11 cellular contexts compared by ENCODE assay signal in genomic region chr12:68497112-68497511, GRCh38.
DNase-seq lines count a peak whose midpoint lies in the region; ATAC-seq and TF ChIP-seq lines count a peak whose summit lies in the region.
"Had no signal": no experiment of that assay in that cellular context is flagged by ENCODE, and none has a peak within 500 bp of the region (broad histone marks: within the 10 kb centered on the region; RNA-seq: fewer than 3 reads in every experiment).

No MANE protein-coding gene starts in this region.

- no peaks in the 10 kb centered on the region for H3K27me3 ChIP-seq in Panc1 (ENCODE audit: control insufficient read depth, insufficient read depth, low read length)

- no peaks in the 10 kb centered on the region for H3K9me3 Mint-ChIP-seq in mesothelial cell of epicardium

- H3K4me3 Mint-ChIP-seq in mesothelial cell of epicardium = no peak overlapping the region

- POLR2A ChIA-PET in Panc1 (lab: Charles Lee) = no interaction called here

- in situ Hi-C loops in GM13977 (cut with MboI; ENCODE audit: low pct_unique_long_range_greater_than_20kb, low sequenced_read_pairs, unreplicated experiment) (no loop called here), Panc1 (cut with HindIII; ENCODE audit: low pct_unique_long_range_greater_than_20kb, low sequenced_read_pairs) (no loop called here)

- DNase-seq in GM13977 (ENCODE audit: low spot score) (peak; percentile 23), Panc1 (ENCODE audit: low read depth, low spot score) (no peak), mesothelial cell of epicardium (ENCODE audit: low spot score in 2 of 2, unreplicated experiment in 2 of 2) (no peak), inferior parietal cortex (ENCODE audit: extremely low spot score) (no peak)
- DNase-seq in stimulated activated CD4-positive, alpha-beta T cell treated with anti-CD3 and anti-CD28 coated beads, Interleukin-12 subunit alpha, Interleukin-12 subunit beta, amount 100 ng/mL, for 4 hours = no peak
- DNase-seq in activated effector memory CD4-positive, alpha-beta T cell treated with Interleukin-2 at 50 U/mL for 16 hours = no peak
- DNase-seq: activated CD4-positive, alpha-beta T cell treated with anti-CD3 and anti-CD28 coated beads for 1 hour; aorta had no signal

- H3K4me3 ChIP-seq in Panc1 (ENCODE audit: low read depth in 2 of 2, low read length in 2 of 2) = no peak overlapping the region

- H3K36me3 ChIP-seq in Panc1 (ENCODE audit: control insufficient read depth, insufficient read depth, low read length) = no peaks in the 10 kb centered on the region

- no peak for TF ChIP-seq CTCF in GM13977 (IDR thresholded peaks at IDR 0.05; ENCODE audit: extremely low read depth, insufficient read depth, missing control alignments)
- TF ChIP-seq CTCF in Panc1 (IDR thresholded peaks at IDR 0.05) = no peak
- TF ChIP-seq CTCF in mesothelial cell of epicardium (IDR thresholded peaks at IDR 0.05; ENCODE audit: unreplicated experiment) = no peak

- H3K27ac Mint-ChIP-seq in mesothelial cell of epicardium = peak overlapping the region; percentile 80

- no TSS peak for BruUV-seq in Panc1 (replicated peaks; lab: Mats Ljungman, UMichigan)

- H3K36me3 Mint-ChIP-seq in mesothelial cell of epicardium = no peaks in the 10 kb centered on the region

- intact Hi-C loops in Panc1 (cut with micrococcal nuclease; ENCODE audit: unreplicated experiment) = no loop called here

- 0 out of 2 replicates have a peak, but pooled peaks cover 6% of the 10 kb centered on the region for H3K4me1 ChIP-seq in Panc1 (ENCODE audit: control insufficient read depth, insufficient read depth, low read length)

- peak; percentile 60 for ATAC-seq in GM21367 (IDR thresholded peaks at IDR 0.05; ENCODE audit: unreplicated experiment)
- no peak for ATAC-seq in Panc1
- ATAC-seq in HG03469 (IDR thresholded peaks at IDR 0.05; ENCODE audit: unreplicated experiment) = no peak

- H3K9me3 ChIP-seq in Panc1 (ENCODE audit: control insufficient read depth, insufficient read depth, low read depth, low read length) = no peaks in the 10 kb centered on the region

- CTCF ChIA-PET in Panc1 (lab: Charles Lee) = interaction anchor here (0.6 kb wide), 1 partner anchor 17 kb away, joined by 5 read pairs; no protein-coding TSS in a partner anchor

- H3K4me1 Mint-ChIP-seq in mesothelial cell of epicardium = peaks cover 34% of the 10 kb centered on the region

- H3K27ac ChIP-seq in Panc1 (ENCODE audit: low read length) = peak overlapping the region; percentile 79
- H3K27ac ChIP-seq: epithelial cell of prostate had no signal

- no peaks in the 10 kb centered on the region for H3K27me3 Mint-ChIP-seq in mesothelial cell of epicardium (ENCODE audit: low read depth)
